Comparison of ENCODE assay signal across 31 cellular contexts in genomic region chr12:75704208-75704607, GRCh38.
DNase-seq lines count a peak whose midpoint lies in the region; ATAC-seq, FAIRE-seq and TF ChIP-seq lines count a peak whose summit lies in the region.
"Had no signal": no experiment of that assay in that cellular context is flagged by ENCODE, and none has a peak within 500 bp of the region (broad histone marks: within the 10 kb centered on the region; RNA-seq: fewer than 3 reads in every experiment).

No MANE protein-coding gene starts in this region.

- in situ Hi-C loops in mammary epithelial cell (cut with MboI; ENCODE audit: low sequenced_read_pairs in 2 of 2) (no loop called here), brain microvascular endothelial cell (cut with HindIII; ENCODE audit: low pct_ligation_motif_present, low sequenced_read_pairs) (no loop called here)

- no peaks in the 10 kb centered on the region for H3K36me3 ChIP-seq in breast epithelium
- no peaks in the 10 kb centered on the region for H3K36me3 ChIP-seq in mammary epithelial cell (ENCODE audit: insufficient read depth, low read length)
- H3K36me3 ChIP-seq in HCT116 (ENCODE audit: control insufficient read depth in 1 of 2, insufficient read depth in 2 of 2, low read length in 2 of 2) = no peaks in the 10 kb centered on the region
- no peaks in the 10 kb centered on the region for H3K36me3 ChIP-seq in brain microvascular endothelial cell (replicated peaks)
- no peaks in the 10 kb centered on the region for H3K36me3 ChIP-seq in pancreas
- H3K36me3 ChIP-seq: BE2C, gastroesophageal sphincter, HAP-1, transverse colon, WERI-Rb-1 had no signal

- H3K27ac ChIP-seq in breast epithelium (peak overlapping the region; percentile 26 to 56), mammary epithelial cell (ENCODE audit: insufficient read depth, low read depth, low read length) (no peak overlapping the region), HCT116 (ENCODE audit: low read depth, low read length) (peak overlapping the region; percentile 100), brain microvascular endothelial cell (peak overlapping the region; percentile 90), pancreas (no peak overlapping the region)
- H3K27ac ChIP-seq: gastroesophageal sphincter, transverse colon, WERI-Rb-1 had no signal

- TF ChIP-seq POLR2A in breast epithelium (IDR thresholded peaks at IDR 0.05) = no peak
- no peak for TF ChIP-seq POLR2A in HCT116 (IDR thresholded peaks at IDR 0.05; ENCODE audit: borderline replicate concordance, extremely low read depth, insufficient read depth, insufficient read length)

- no peak for TF ChIP-seq CTCF in breast epithelium (IDR thresholded peaks at IDR 0.05)
- TF ChIP-seq CTCF in mammary epithelial cell (conservative IDR thresholded peaks at IDR 0.05 in 1 of 2, IDR thresholded peaks at IDR 0.05 in 1 of 2; ENCODE audit: extremely low read depth in 1 of 2, insufficient read depth in 1 of 2, low read depth in 1 of 2, low read length in 2 of 2) = no peak
- no peak for TF ChIP-seq CTCF in HCT116 (IDR thresholded peaks at IDR 0.05 in 2 of 3, conservative IDR thresholded peaks at IDR 0.05 in 1 of 3; ENCODE audit: borderline replicate concordance in 1 of 3, insufficient read depth in 1 of 3, low read depth in 2 of 3, low read length in 2 of 3)
- TF ChIP-seq CTCF in brain microvascular endothelial cell (IDR thresholded peaks at IDR 0.05; ENCODE audit: low read depth, low read length, missing control alignments) = no peak
- no peak for TF ChIP-seq CTCF in pancreas (IDR thresholded peaks at IDR 0.05)

- 89% methylated on average over 3 of the region's 3 CpGs for WGBS in mammary epithelial cell (ENCODE audit: low coverage, missing lambda C conversion rate)
- 24 to 27% methylated on average over 3 of the region's 3 CpGs for WGBS in pancreas, 2 donors

- H3K9ac ChIP-seq in mammary epithelial cell (ENCODE audit: insufficient read depth, low read length) (no peak overlapping the region), HCT116 (ENCODE audit: low read length) (peak overlapping the region; percentile 45)

- no peaks in the 10 kb centered on the region for H3K9me2 ChIP-seq in HCT116 (ENCODE audit: insufficient read depth)

- no peaks in the 10 kb centered on the region for H4K20me1 ChIP-seq in mammary epithelial cell (ENCODE audit: insufficient read depth, low read length)
- H4K20me1 ChIP-seq in HCT116 (ENCODE audit: insufficient read depth) = no peaks in the 10 kb centered on the region

- H3K4me1 ChIP-seq in breast epithelium (no peaks in the 10 kb centered on the region), mammary epithelial cell (ENCODE audit: insufficient read depth, low read length) (no peaks in the 10 kb centered on the region), HCT116 (ENCODE audit: control insufficient read depth in 1 of 2, insufficient read depth in 2 of 2, low read length in 2 of 2) (peaks cover 88 to 100% of the 10 kb centered on the region in 2 experiments), pancreas (peaks cover 0 to 27% (median 0%) of the 10 kb centered on the region in 3 donors)

- H3K9me3 ChIP-seq in breast epithelium (no peaks in the 10 kb centered on the region), mammary epithelial cell (replicated peaks; ENCODE audit: insufficient read depth, low read length) (no peaks in the 10 kb centered on the region), HCT116 (ENCODE audit: control insufficient read depth in 1 of 2, insufficient read depth in 1 of 2, low read depth in 1 of 2, low read length in 2 of 2) (no peaks in the 10 kb centered on the region), pancreas (no peaks in the 10 kb centered on the region)
- H3K9me3 ChIP-seq: BE2C, gastroesophageal sphincter, HAP-1, transverse colon had no signal

- H3K4me3 ChIP-seq in breast epithelium = no peak overlapping the region
- no peak overlapping the region for H3K4me3 ChIP-seq in mammary epithelial cell (replicated peaks in 1 of 3; ENCODE audit: insufficient read depth in 1 of 3, low read depth in 2 of 3, low read length in 3 of 3)
- H3K4me3 ChIP-seq in HCT116 (replicated peaks in 1 of 2; ENCODE audit: low read depth in 1 of 2, low read length in 2 of 2) = no peak overlapping the region
- H3K4me3 ChIP-seq in brain microvascular endothelial cell (ENCODE audit: low read depth, low read length) = no peak overlapping the region
- H3K4me3 ChIP-seq in pancreas = no peak overlapping the region
- H3K4me3 ChIP-seq: gastroesophageal sphincter, GM12878, HAP-1, transverse colon had no signal

- H3K79me2 ChIP-seq in mammary epithelial cell (ENCODE audit: insufficient read depth, low read length) (no peaks in the 10 kb centered on the region), HCT116 (ENCODE audit: insufficient read depth, low read length) (peaks cover 13% of the 10 kb centered on the region)

- H3K4me2 ChIP-seq in mammary epithelial cell (ENCODE audit: insufficient read depth, low read depth, low read length) (no peak overlapping the region), HCT116 (ENCODE audit: low read length) (peak overlapping the region; percentile 45)

- TF ChIP-seq RAD21 in HCT116 (IDR thresholded peaks at IDR 0.05; ENCODE audit: low read depth) = no peak

- DNase-seq in breast epithelium (ENCODE audit: low spot score in 2 of 2) (no peak), mammary epithelial cell (no peak), HCT116 (ENCODE audit: low read depth, low spot score) (peak; percentile 58), brain microvascular endothelial cell (no peak), pancreas (no peak), glomerular visceral epithelial cell (ENCODE audit: extremely low spot score) (no peak)
- DNase-seq: ACHN; activated CD4-positive, alpha-beta T cell treated with anti-CD3 and anti-CD28 coated beads for 4 hours; activated CD8-positive, alpha-beta T cell treated with anti-CD3 and anti-CD28 coated beads, Interleukin-2, amount 10 ng/mL, durations not matched to agents 7 days and 5 days; activated naive CD4-positive, alpha-beta T cell treated with anti-CD3 and anti-CD28 coated beads, Interleukin-2, amount 50 U/mL, for 16 hours; amniotic stem cell; BE2C; CD8-positive, alpha-beta T cell; DMS 273 treated with DMSO at 0.1 percent for 48 hours; midbrain; naive B cell; NCI-H1436; NCI-H226; NCI-H774; nucleus accumbens; stimulated activated CD4-positive, alpha-beta T cell treated with anti-CD3 and anti-CD28 coated beads, Interleukin-4, amount 100 ng/mL, for 4 hours; SW 1271; T1000; transverse colon; WERI-Rb-1 had no signal

- peak; percentile 37 for ATAC-seq in HCT116
- peak in 3 of 4 donors; percentile 41 to 61 (median 41) for ATAC-seq in pancreas
- no peak for ATAC-seq in HG03571 (IDR thresholded peaks at IDR 0.05; ENCODE audit: unreplicated experiment)
- ATAC-seq in GM18907 (IDR thresholded peaks at IDR 0.05; ENCODE audit: unreplicated experiment) = no peak
- ATAC-seq: activated CD8-positive, alpha-beta T cell treated with anti-CD3 and anti-CD28 coated beads, Interleukin-2, amount 10 ng/mL, durations not matched to agents 7 days and 5 days; CD8-positive, alpha-beta T cell; gastroesophageal sphincter; GM12878 had no signal

- no peak for FAIRE-seq in pancreas (lab: Jason Lieb, UNC)
- FAIRE-seq: RCC 7860 had no signal

- POLR2A ChIA-PET in HCT116 (lab: Charles Lee) = interaction anchor here (1.0 to 3.9 kb wide), 10 partner anchors 9 to 81 kb away, joined by 3 to 42 read pairs (median 5); no protein-coding TSS in a partner anchor

- RAD21 ChIA-PET in HCT116 (lab: Charles Lee; ENCODE audit: low non-redundant PET in 1 of 2, low total read pairs in 2 of 2, uncharacterized antibody in 2 of 2, unreplicated experiment in 2 of 2) = interaction anchor here (0.7 to 1.2 kb wide), 3 partner anchors 41 to 46 kb away, joined by 3 to 5 read pairs (median 3); no protein-coding TSS in a partner anchor

- CTCF ChIA-PET in mammary epithelial cell (lab: Charles Lee; ENCODE audit: low non-redundant PET) = no interaction called here
- CTCF ChIA-PET in HCT116 (lab: Charles Lee) = no interaction called here

- intact Hi-C loops in breast epithelium (cut with DNase I; ENCODE audit: low total_unique reads) = no loop called here
- intact Hi-C loops in mammary epithelial cell (cut with micrococcal nuclease) = no loop called here
- intact Hi-C loops in HCT116 (cut with micrococcal nuclease) = loop anchor here (2.0 to 5.0 kb wide), 3 partner anchors 45 to 643 kb away; partner anchors contain the start of gene BBS10
- intact Hi-C loops in pancreas (cut with DNase I) = no loop called here

- dilution Hi-C loops in mammary epithelial cell (cut with HindIII; ENCODE audit: low sequenced_read_pairs) = no loop called here

- BruUV-seq in mammary epithelial cell (replicated peaks; lab: Mats Ljungman, UMichigan) (no TSS peak), HCT116 (replicated peaks; lab: Mats Ljungman, UMichigan) (no TSS peak)

- H2AFZ ChIP-seq in mammary epithelial cell (ENCODE audit: low read depth, low read length) = no peak overlapping the region
- no peak overlapping the region for H2AFZ ChIP-seq in HCT116 (ENCODE audit: low read depth, low read length, poor library complexity, severe bottlenecking)

- H3K27me3 ChIP-seq in breast epithelium (no peaks in the 10 kb centered on the region), mammary epithelial cell (ENCODE audit: insufficient read depth, low read length) (no peaks in the 10 kb centered on the region), HCT116 (ENCODE audit: insufficient read depth, low read length) (no peaks in the 10 kb centered on the region), brain microvascular endothelial cell (replicated peaks) (no peaks in the 10 kb centered on the region), pancreas (no peaks in the 10 kb centered on the region)
- H3K27me3 ChIP-seq: BE2C, gastroesophageal sphincter, transverse colon had no signal

TF ChIP-seq in HCT116, 20 proteins besides CTCF, POLR2A, EP300 and RAD21 (continues in another document):
- TF ChIP-seq SIN3A (IDR thresholded peaks at IDR 0.05; ENCODE audit: low read depth) = 0 out of 2 replicates have a peak, but pooled peaks have one; percentile 1
- no peak for TF ChIP-seq CEBPB (IDR thresholded peaks at IDR 0.05; ENCODE audit: low read depth)
- TF ChIP-seq SP1 (IDR thresholded peaks at IDR 0.05; ENCODE audit: low read depth) = peak; percentile 57
- TF ChIP-seq EZH2phosphoT487 (IDR thresholded peaks at IDR 0.05; ENCODE audit: borderline replicate concordance) = no peak
- TF ChIP-seq POLR2AphosphoS5 (IDR thresholded peaks at IDR 0.05; ENCODE audit: low read depth, low read length) = no peak

Comparison
In these comparisons a context has a peak if more than half of its experiments do, and no peak if none do; other contexts are left out.
1. H3K27ac ChIP-seq: peak in breast epithelium (2 of 2), HCT116 (single experiment) and brain microvascular endothelial cell (single experiment); none in mammary epithelial cell (single experiment) and pancreas (0 of 4).
2. ATAC-seq: peak in HCT116 (single experiment) and pancreas (3 of 4); none in HG03571 (single experiment) and GM18907 (single experiment).